ENCODE assay signal across 19 cellular contexts in the genomic region with DNA sequence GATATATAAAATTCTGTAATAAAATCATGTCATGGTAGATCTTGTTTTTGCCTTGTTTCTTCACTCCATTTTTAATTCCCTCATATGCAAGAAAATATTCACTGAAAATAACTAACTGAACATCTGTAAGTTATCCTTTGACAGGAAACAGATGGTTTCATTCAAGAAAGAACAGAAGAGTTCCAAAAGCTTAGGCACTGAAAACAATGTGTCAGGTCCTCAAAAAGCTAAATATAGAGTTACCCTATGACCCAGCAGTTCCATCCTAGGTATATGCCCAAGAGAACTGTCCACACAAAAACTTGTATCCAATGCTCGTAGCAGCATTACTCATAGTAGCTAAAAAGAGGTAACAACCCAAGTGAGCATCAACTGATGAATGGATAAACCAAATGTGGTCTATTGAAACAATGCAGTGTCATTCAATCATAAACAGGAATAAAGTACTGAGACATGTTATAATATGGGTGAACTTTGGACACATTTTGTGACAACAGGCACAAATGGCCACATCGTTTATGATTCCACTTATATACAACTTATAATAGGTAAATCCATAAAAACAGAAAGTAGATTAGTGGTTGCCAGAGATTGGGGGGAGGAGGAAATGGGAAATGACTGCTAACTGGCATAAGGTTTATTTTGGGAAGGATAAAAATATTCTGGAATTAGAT.
A peak's percentile ranks its signal among the peaks of the same experiment; 100 is the strongest.
DNase-seq lines count a peak whose midpoint lies in the region; ATAC-seq and TF ChIP-seq lines count a peak whose summit lies in the region.
"Had no signal": no experiment of that assay in that cellular context is flagged by ENCODE, and none has a peak within 500 bp of the region (broad histone marks: within the 10 kb centered on the region; RNA-seq: fewer than 3 reads in every experiment).

No MANE protein-coding gene starts in this region.

- intact Hi-C loops in left ventricle myocardium superior (cut with micrococcal nuclease) (no loop called here), Right ventricle myocardium inferior (cut with DNase I) (no loop called here)

- DNase-seq in left ventricle myocardium superior (no peak), Right ventricle myocardium inferior (ENCODE audit: missing footprints) (no peak), dermis blood vessel endothelial cell (peak; percentile 30), foreskin fibroblast (peak; percentile 60 to 76), LoVo (ENCODE audit: low spot score) (no peak)
- DNase-seq: AML-193; CD4-positive, alpha-beta memory T cell; DND-41; GDM1; KBM-7; NCI-H1105; NCI-H1694 treated with DMSO at 0.1 percent for 48 hours; NCI-H446 treated with DMSO at 0.1 percent for 48 hours; NCI-H774; SHP77 had no signal

- H3K4me3 ChIP-seq in foreskin fibroblast (ENCODE audit: low read depth in 1 of 2, low read length in 2 of 2) = no peak overlapping the region
- H3K4me3 ChIP-seq: A549 had no signal

- TF ChIP-seq CTCF in foreskin fibroblast (IDR thresholded peaks at IDR 0.05; ENCODE audit: low read depth, low read length) = no peak

- ATAC-seq in left ventricle myocardium superior (peak; percentile 13), Right ventricle myocardium inferior (no peak), GM21786 (IDR thresholded peaks at IDR 0.05; ENCODE audit: unreplicated experiment) (no peak), HG03196 (IDR thresholded peaks at IDR 0.05; ENCODE audit: unreplicated experiment) (no peak), HG02642 (IDR thresholded peaks at IDR 0.05; ENCODE audit: poor library complexity, unreplicated experiment) (no peak)
- ATAC-seq: A549 had no signal

Comparison
In these comparisons a context has a peak if more than half of its experiments do, and no peak if none do; other contexts are left out.
1. DNase-seq: peak in dermis blood vessel endothelial cell (single experiment) and foreskin fibroblast (2 of 2); none in left ventricle myocardium superior (single experiment), Right ventricle myocardium inferior (single experiment) and LoVo (single experiment).